ENCODE assay signal across 8 cellular contexts in genomic region chr19:52821206-52821960, GRCh38. TPM values are rescaled to one million over a fixed set of nuclear protein-coding genes. Genes with fewer than 3 reads are reported as not detected.
A peak's percentile ranks its signal among the peaks of the same experiment; 100 is the strongest.
DNase-seq lines count a peak whose midpoint lies in the region.
"Not testable (repeated sequence)": the region's sequence is repeated elsewhere in the genome, so short reads cannot be mapped to it uniquely, and the experiment has no call there.

Gene ZNF28, minus strand, starts transcription at chr19:52821633. Its CDS starts 3,675 bp downstream, at chr19:52817958.

- H3K4me3 ChIP-seq in H7 (ENCODE audit: insufficient read depth, low read depth, low read length) (peak within 1 kb of the TSS; percentile 57), neuron (ENCODE audit: low read length) (peak within 1 kb of the TSS; percentile 92)

- DNase-seq in ELF-1 (ENCODE audit: low read depth, low spot score) (peak; percentile 73), H7 (peak; percentile 47), LoVo (ENCODE audit: low spot score) (peak; percentile 21), SW480 (ENCODE audit: low spot score) (peak; percentile 24), globus pallidus (ENCODE audit: low spot score) (peak; percentile 51)
- DNase-seq in activated naive CD4-positive, alpha-beta T cell treated with anti-CD3 and anti-CD28 coated beads, Interleukin-2, amount 50 U/mL, for 16 hours, result peak; percentile 64
- DNase-seq in stimulated activated naive CD4-positive, alpha-beta T cell treated with Interleukin-2 at 50 U/mL for 16 hours (lab: John Stamatoyannopoulos, UW), result peak; percentile 55

- not testable (repeated sequence) for H3K9me3 ChIP-seq in neuron (ENCODE audit: low read length)

- H2AFZ ChIP-seq in neuron (ENCODE audit: low read depth, low read length), result not testable (repeated sequence)

- H3K4me1 ChIP-seq in neuron (ENCODE audit: insufficient read depth, low read length), result not testable (repeated sequence)

- H3K27me3 ChIP-seq in H7 (ENCODE audit: control insufficient read depth, insufficient read depth, low read length); neuron (ENCODE audit: insufficient read depth, low read length): not testable (repeated sequence)

- H3K36me3 ChIP-seq in H7 (replicated peaks; ENCODE audit: control insufficient read depth, insufficient read depth, low read length); neuron (ENCODE audit: insufficient read depth, low read length): not testable (repeated sequence)

RNA-seq across cellular contexts. Expression of gene ZNF28, which starts in this region (rescaled TPM):
- total RNA-seq in H7 (2014; rRNA removed; shearing (Covaris generic)), result 18.5 and 23.9 TPM in 2 replicates

Comparison
In these comparisons a context has a peak if more than half of its experiments do, and no peak if none do; other contexts are left out.
1. Peak in every context shown above with its lines: DNase-seq and H3K4me3 ChIP-seq.
2. DNase-seq: peak in every context shown above with its lines; median percentile 73 in ELF-1; 64 in activated naive CD4-positive, alpha-beta T cell treated with anti-CD3 and anti-CD28 coated beads, Interleukin-2, amount 50 U/mL, for 16 hours; 55 in stimulated activated naive CD4-positive, alpha-beta T cell treated with Interleukin-2 at 50 U/mL for 16 hours; 51 in globus pallidus; 47 in H7; 24 in SW480; 21 in LoVo.